Comparison of ENCODE assay signal across 24 cellular contexts in the genomic region with DNA sequence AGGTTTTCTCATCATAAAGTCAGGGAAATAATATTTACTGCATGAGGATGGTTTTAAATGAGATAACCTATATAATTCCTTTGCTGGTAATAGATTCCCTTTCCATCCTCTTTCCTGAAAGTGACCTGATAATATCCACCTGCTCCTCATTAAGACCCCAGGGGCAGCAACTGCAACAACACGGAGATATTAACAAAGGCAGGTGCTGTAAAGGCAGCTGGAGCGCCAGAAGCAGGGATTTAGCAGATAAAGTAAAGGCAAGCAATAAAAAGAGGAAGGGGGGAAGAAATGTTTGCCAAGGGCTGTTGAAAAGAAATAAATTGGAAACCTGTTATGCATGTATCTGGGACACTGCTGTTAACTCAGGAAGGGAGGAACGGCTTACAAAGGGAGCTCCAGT.
"Had no signal": no experiment of that assay in that cellular context is flagged by ENCODE, and none has a peak within 500 bp of the region (broad histone marks: within the 10 kb centered on the region; RNA-seq: fewer than 3 reads in every experiment).

No MANE protein-coding gene starts in this region.

- H3K27ac ChIP-seq: colonic mucosa, dorsolateral prefrontal cortex, hepatocyte, left lung, testis, uterus had no signal

- H2AFZ ChIP-seq: hepatocyte had no signal

- H3K36me3 ChIP-seq: colonic mucosa, left lung, uterus had no signal

- H3K4me2 ChIP-seq: hepatocyte had no signal

- H3K79me2 ChIP-seq: hepatocyte had no signal

- H3K9me3 ChIP-seq: colonic mucosa, left lung, testis, uterus had no signal

- H3K4me3 ChIP-seq: colonic mucosa, dorsolateral prefrontal cortex, hepatocyte, left lung, lung, testis, uterus had no signal

- H3K4me1 ChIP-seq: colonic mucosa, left lung, testis, uterus had no signal

- DNase-seq: activated CD4-positive, alpha-beta T cell treated with anti-CD3 and anti-CD28 coated beads, Interleukin-2, amount 10 ng/mL, durations not matched to agents 7 days and 5 days; activated CD8-positive, alpha-beta memory T cell treated with anti-CD3 and anti-CD28 coated beads, Interleukin-2, amount 10 ng/mL, durations not matched to agents 7 days and 5 days; activated CD8-positive, alpha-beta T cell treated with anti-CD3 and anti-CD28 coated beads for 36 hours; activated effector memory CD4-positive, alpha-beta T cell treated with anti-CD3 and anti-CD28 coated beads, Interleukin-2, amount 50 U/mL, for 16 hours; activated naive CD4-positive, alpha-beta T cell treated with anti-CD3 and anti-CD28 coated beads, Interleukin-2, amount 10 ng/mL, durations not matched to agents 7 days and 5 days; activated T-cell treated with anti-CD3 and anti-CD28 coated beads for 4 hours; amygdala; colonic mucosa; dorsolateral prefrontal cortex; effector memory CD8-positive, alpha-beta T cell; glutamatergic neuron; immature natural killer cell; left lung; naive thymus-derived CD4-positive, alpha-beta T cell; stimulated activated CD4-positive, alpha-beta T cell treated with anti-CD3 and anti-CD28 coated beads, Interleukin-2, amount 100 ng/mL, for 48 hours; stimulated activated CD8-positive, alpha-beta memory T cell treated with anti-CD3 and anti-CD28 coated beads, Interleukin-4, amount 100 ng/mL, for 48 hours; stimulated activated naive B cell treated with anti-CD40 and anti-IgM and Interleukin-4, amounts not matched to agents 10 μg/mL and 1 μg/mL and 100 μg/mL, for 72 hours; testis; trophoblast cell; uterus had no signal

- H3K27me3 ChIP-seq: colonic mucosa, hepatocyte, left lung, testis, uterus had no signal

- ATAC-seq: activated CD4-positive, CD25-positive, alpha-beta regulatory T cell treated with anti-CD3 and anti-CD28 coated beads, Interleukin-2, amount 50 U/mL, for 24 hours; activated CD8-positive, alpha-beta memory T cell treated with anti-CD3 and anti-CD28 coated beads, Interleukin-2, amount 10 ng/mL, durations not matched to agents 7 days and 5 days; activated CD8-positive, alpha-beta T cell treated with anti-CD3 and anti-CD28 coated beads for 36 hours; effector memory CD8-positive, alpha-beta T cell; esophagus mucosa; left lung; naive thymus-derived CD4-positive, alpha-beta T cell; stimulated activated naive B cell treated with anti-CD40 and anti-IgM and Interleukin-4, amounts not matched to agents 10 μg/mL and 1 μg/mL and 100 μg/mL, for 72 hours had no signal
